In genomic region chr2:8120979-8121825, GRCh38 we compare ENCODE assay signal across 21 cellular contexts.
DNase-seq lines count a peak whose midpoint lies in the region; FAIRE-seq and TF ChIP-seq lines count a peak whose summit lies in the region.
"Had no signal": no experiment of that assay in that cellular context is flagged by ENCODE, and none has a peak within 500 bp of the region (broad histone marks: within the 10 kb centered on the region; RNA-seq: fewer than 3 reads in every experiment).

No MANE protein-coding gene starts in this region.

- H3K9me3 ChIP-seq in liver (ENCODE audit: control insufficient read depth in 4 of 4, low read length in 3 of 4), result no peaks in the 10 kb centered on the region
- H3K9me3 ChIP-seq in subcutaneous abdominal adipose tissue (ENCODE audit: control insufficient read depth in 5 of 5, low read length in 5 of 5), result no peaks in the 10 kb centered on the region
- H3K9me3 ChIP-seq: SJSA1, suprapubic skin had no signal

- no peak for TF ChIP-seq CTCF in cardiac fibroblast (IDR thresholded peaks at IDR 0.05; ENCODE audit: low read depth, low read length)
- no peak for TF ChIP-seq CTCF in liver (IDR thresholded peaks at IDR 0.05; ENCODE audit: low read depth, low read length, missing input control)

- H3K27ac ChIP-seq in liver (ENCODE audit: low read depth in 1 of 2, low read length in 2 of 2) (peak overlapping the region; percentile 98), subcutaneous abdominal adipose tissue (ENCODE audit: low read depth, low read length) (peak overlapping the region; percentile 85)
- H3K27ac ChIP-seq: foreskin keratinocyte, SJSA1, suprapubic skin had no signal

- 71% methylated on average over 10 of the region's 10 CpGs for WGBS in liver

- H3K4me3 ChIP-seq in cardiac fibroblast (replicated peaks in 1 of 2; ENCODE audit: low read depth in 2 of 2, low read length in 2 of 2) (no peak overlapping the region), liver (ENCODE audit: low read depth in 1 of 3, low read length in 3 of 3) (no peak overlapping the region), subcutaneous abdominal adipose tissue (ENCODE audit: low read depth in 1 of 5, low read length in 5 of 5) (no peak overlapping the region)
- H3K4me3 ChIP-seq: GM12878, SJSA1, suprapubic skin had no signal

- no peak for FAIRE-seq in HTR-8/SVneo (lab: Jason Lieb, UNC)
- FAIRE-seq: endometrium, GM12878 had no signal

- H3K9ac ChIP-seq in liver (ENCODE audit: low read depth in 1 of 2, low read length in 2 of 2), result peak overlapping the region in 1 of 2 donors; percentile 94
- peak overlapping the region in 3 of 5 donors; percentile 19 to 60 (median 60) for H3K9ac ChIP-seq in subcutaneous abdominal adipose tissue (ENCODE audit: low read length in 5 of 5)

- peak in 1 of 2 donors; percentile 54 for TF ChIP-seq RAD21 in liver (IDR thresholded peaks at IDR 0.05)

- H3K36me3 ChIP-seq in liver (ENCODE audit: control insufficient read depth in 4 of 4, insufficient read depth in 3 of 4, low read depth in 1 of 4, low read length in 3 of 4), result no peaks in the 10 kb centered on the region
- no peaks in the 10 kb centered on the region for H3K36me3 ChIP-seq in subcutaneous abdominal adipose tissue (ENCODE audit: control insufficient read depth in 5 of 5, insufficient read depth in 5 of 5, low read length in 5 of 5)
- H3K36me3 ChIP-seq: SJSA1, suprapubic skin had no signal

- H3K27me3 ChIP-seq in liver (ENCODE audit: control insufficient read depth in 4 of 4, insufficient read depth in 4 of 4, low read length in 3 of 4) (no peaks in the 10 kb centered on the region), subcutaneous abdominal adipose tissue (ENCODE audit: control insufficient read depth in 5 of 5, insufficient read depth in 4 of 5, low read length in 5 of 5) (no peaks in the 10 kb centered on the region)
- H3K27me3 ChIP-seq: foreskin keratinocyte, SJSA1, suprapubic skin had no signal

- H3K4me1 ChIP-seq in liver (ENCODE audit: control insufficient read depth in 4 of 4, insufficient read depth in 4 of 4, low read length in 3 of 4), result peaks cover 3 to 50% (median 10%) of the 10 kb centered on the region in 4 donors
- H3K4me1 ChIP-seq in subcutaneous abdominal adipose tissue (ENCODE audit: control insufficient read depth in 5 of 5, insufficient read depth in 5 of 5, low read length in 5 of 5), result peaks cover 3 to 52% (median 36%) of the 10 kb centered on the region in 5 donors
- H3K4me1 ChIP-seq: foreskin keratinocyte, SJSA1 had no signal

- DNase-seq in RPMI7951 (ENCODE audit: low read depth), result peak; percentile 71
- DNase-seq in cardiac fibroblast (ENCODE audit: low read depth in 2 of 2), result peak; percentile 26 to 58
- DNase-seq in HTR-8/SVneo (ENCODE audit: insufficient read length, low spot score), result no peak
- DNase-seq in CD1c-positive myeloid dendritic cell (ENCODE audit: extremely low spot score), result no peak
- no peak for DNase-seq in T1000 (lab: John Stamatoyannopoulos, UW)
- DNase-seq in NCI-H1436 (lab: John Stamatoyannopoulos, UW), result no peak
- DNase-seq: activated CD4-positive, alpha-beta T cell treated with anti-CD3 and anti-CD28 coated beads for 1 hour; activated CD8-positive, alpha-beta memory T cell treated with anti-CD3 and anti-CD28 coated beads, Interleukin-2, amount 10 ng/mL, durations not matched to agents 7 days and 5 days; GDM1; HCEC 1CT; left colon; NCI-H1092 treated with DMSO at 0.1 percent for 48 hours; NCI-H526; stimulated activated CD4-positive, alpha-beta T cell treated with anti-CD3 and anti-CD28 coated beads, Interleukin-4, amount 100 ng/mL, for 1 hour had no signal

TF ChIP-seq in liver, 16 proteins besides CTCF, POLR2A, EP300 and RAD21:
- TF ChIP-seq RXRA (IDR thresholded peaks at IDR 0.05), result peak in 1 of 2 donors; percentile 77
- peak; percentile 84 for TF ChIP-seq SP1 (IDR thresholded peaks at IDR 0.05)
- TF ChIP-seq FOXA2 (IDR thresholded peaks at IDR 0.05), result no peak
- peak; percentile 81 for TF ChIP-seq HNF4A (conservative IDR thresholded peaks at IDR 0.05)
- peak in 1 of 2 donors; percentile 51 for TF ChIP-seq EGR1 (IDR thresholded peaks at IDR 0.05; ENCODE audit: low read depth in 2 of 2)
- TF ChIP-seq, protein P1, sequence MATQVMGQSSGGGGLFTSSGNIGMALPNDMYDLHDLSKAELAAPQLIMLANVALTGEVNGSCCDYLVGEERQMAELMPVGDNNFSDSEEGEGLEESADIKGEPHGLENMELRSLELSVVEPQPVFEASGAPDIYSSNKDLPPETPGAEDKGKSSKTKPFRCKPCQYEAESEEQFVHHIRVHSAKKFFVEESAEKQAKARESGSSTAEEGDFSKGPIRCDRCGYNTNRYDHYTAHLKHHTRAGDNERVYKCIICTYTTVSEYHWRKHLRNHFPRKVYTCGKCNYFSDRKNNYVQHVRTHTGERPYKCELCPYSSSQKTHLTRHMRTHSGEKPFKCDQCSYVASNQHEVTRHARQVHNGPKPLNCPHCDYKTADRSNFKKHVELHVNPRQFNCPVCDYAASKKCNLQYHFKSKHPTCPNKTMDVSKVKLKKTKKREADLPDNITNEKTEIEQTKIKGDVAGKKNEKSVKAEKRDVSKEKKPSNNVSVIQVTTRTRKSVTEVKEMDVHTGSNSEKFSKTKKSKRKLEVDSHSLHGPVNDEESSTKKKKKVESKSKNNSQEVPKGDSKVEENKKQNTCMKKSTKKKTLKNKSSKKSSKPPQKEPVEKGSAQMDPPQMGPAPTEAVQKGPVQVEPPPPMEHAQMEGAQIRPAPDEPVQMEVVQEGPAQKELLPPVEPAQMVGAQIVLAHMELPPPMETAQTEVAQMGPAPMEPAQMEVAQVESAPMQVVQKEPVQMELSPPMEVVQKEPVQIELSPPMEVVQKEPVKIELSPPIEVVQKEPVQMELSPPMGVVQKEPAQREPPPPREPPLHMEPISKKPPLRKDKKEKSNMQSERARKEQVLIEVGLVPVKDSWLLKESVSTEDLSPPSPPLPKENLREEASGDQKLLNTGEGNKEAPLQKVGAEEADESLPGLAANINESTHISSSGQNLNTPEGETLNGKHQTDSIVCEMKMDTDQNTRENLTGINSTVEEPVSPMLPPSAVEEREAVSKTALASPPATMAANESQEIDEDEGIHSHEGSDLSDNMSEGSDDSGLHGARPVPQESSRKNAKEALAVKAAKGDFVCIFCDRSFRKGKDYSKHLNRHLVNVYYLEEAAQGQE (IDR thresholded peaks at IDR 0.05), result no peak
- TF ChIP-seq, protein P2, sequence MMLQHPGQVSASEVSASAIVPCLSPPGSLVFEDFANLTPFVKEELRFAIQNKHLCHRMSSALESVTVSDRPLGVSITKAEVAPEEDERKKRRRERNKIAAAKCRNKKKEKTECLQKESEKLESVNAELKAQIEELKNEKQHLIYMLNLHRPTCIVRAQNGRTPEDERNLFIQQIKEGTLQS (IDR thresholded peaks at IDR 0.05), result peak; percentile 91
- TF ChIP-seq JUND (IDR thresholded peaks at IDR 0.05), result peak; percentile 42 to 47
- TF ChIP-seq HNF4G (IDR thresholded peaks at IDR 0.05), result peak; percentile 58
- TF ChIP-seq MAX (IDR thresholded peaks at IDR 0.05), result no peak
- no peak for TF ChIP-seq NR2F2 (IDR thresholded peaks at IDR 0.05)
- TF ChIP-seq, protein P3, sequence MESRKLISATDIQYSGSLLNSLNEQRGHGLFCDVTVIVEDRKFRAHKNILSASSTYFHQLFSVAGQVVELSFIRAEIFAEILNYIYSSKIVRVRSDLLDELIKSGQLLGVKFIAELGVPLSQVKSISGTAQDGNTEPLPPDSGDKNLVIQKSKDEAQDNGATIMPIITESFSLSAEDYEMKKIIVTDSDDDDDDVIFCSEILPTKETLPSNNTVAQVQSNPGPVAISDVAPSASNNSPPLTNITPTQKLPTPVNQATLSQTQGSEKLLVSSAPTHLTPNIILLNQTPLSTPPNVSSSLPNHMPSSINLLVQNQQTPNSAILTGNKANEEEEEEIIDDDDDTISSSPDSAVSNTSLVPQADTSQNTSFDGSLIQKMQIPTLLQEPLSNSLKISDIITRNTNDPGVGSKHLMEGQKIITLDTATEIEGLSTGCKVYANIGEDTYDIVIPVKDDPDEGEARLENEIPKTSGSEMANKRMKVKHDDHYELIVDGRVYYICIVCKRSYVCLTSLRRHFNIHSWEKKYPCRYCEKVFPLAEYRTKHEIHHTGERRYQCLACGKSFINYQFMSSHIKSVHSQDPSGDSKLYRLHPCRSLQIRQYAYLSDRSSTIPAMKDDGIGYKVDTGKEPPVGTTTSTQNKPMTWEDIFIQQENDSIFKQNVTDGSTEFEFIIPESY (IDR thresholded peaks at IDR 0.05), result peak; percentile 57
- TF ChIP-seq GABPA (IDR thresholded peaks at IDR 0.05 in 1 of 2, conservative IDR thresholded peaks at IDR 0.05 in 1 of 2), result no peak
- TF ChIP-seq FOXA1 (IDR thresholded peaks at IDR 0.05), result no peak
- TF ChIP-seq YY1 (IDR thresholded peaks at IDR 0.05), result peak; percentile 66
- TF ChIP-seq TAF1 (conservative IDR thresholded peaks at IDR 0.05), result no peak
TF ChIP-seq in liver: peak in this region for 9.

Comparison
In these comparisons a context has a peak if more than half of its experiments do, and no peak if none do; other contexts are left out.
1. DNase-seq: peak in RPMI7951 (single experiment) and cardiac fibroblast (2 of 2); none in HTR-8/SVneo (single experiment), CD1c-positive myeloid dendritic cell (single experiment), T1000 (single experiment) and NCI-H1436 (single experiment).